12 cellular contexts compared by ENCODE assay signal in genomic region chr22:20583471-20583922, GRCh38.
DNase-seq lines count a peak whose midpoint lies in the region; ATAC-seq and TF ChIP-seq lines count a peak whose summit lies in the region.
"Had no signal": no experiment of that assay in that cellular context is flagged by ENCODE, and none has a peak within 500 bp of the region (broad histone marks: within the 10 kb centered on the region; RNA-seq: fewer than 3 reads in every experiment).

No MANE protein-coding gene starts in this region.

- TF ChIP-seq POLR2A in heart left ventricle (IDR thresholded peaks at IDR 0.05): no peak
- no peak for TF ChIP-seq POLR2A in testis (IDR thresholded peaks at IDR 0.05)
- no peak for TF ChIP-seq POLR2A in upper lobe of left lung (IDR thresholded peaks at IDR 0.05)

- WGBS in heart left ventricle, 4 donors: 86 to 87% (median 86%) methylated on average over 4 of the region's 4 CpGs
- 85 to 87% methylated on average over 4 of the region's 4 CpGs for whole genome bisulfite sequencing in testis, 2 donors
- WGBS in upper lobe of left lung, 2 donors: 84 to 89% methylated on average over 4 of the region's 4 CpGs

- intact Hi-C loops in heart left ventricle (cut with DNase I): no loop called here
- intact Hi-C loops in Right ventricle myocardium inferior (cut with DNase I): no loop called here
- intact Hi-C loops in left ventricle myocardium superior (cut with micrococcal nuclease): no loop called here
- intact Hi-C loops in testis (cut with DNase I; ENCODE audit: low total_unique reads): no loop called here

- H3K27me3 ChIP-seq in heart left ventricle (no peaks in the 10 kb centered on the region), testis (no peaks in the 10 kb centered on the region), upper lobe of left lung (no peaks in the 10 kb centered on the region)
- H3K27me3 ChIP-seq: BLaER1 treated with 17β-estradiol and CSF1 and Interleukin-3, amounts not matched to agents 10 nM and 100 nM had no signal

- no peaks in the 10 kb centered on the region for H3K9me3 ChIP-seq in heart left ventricle
- H3K9me3 ChIP-seq in testis: no peaks in the 10 kb centered on the region
- no peaks in the 10 kb centered on the region for H3K9me3 ChIP-seq in upper lobe of left lung
- H3K9me3 ChIP-seq: BLaER1 treated with 17β-estradiol and CSF1 and Interleukin-3, amounts not matched to agents 10 nM and 100 nM had no signal

- TF ChIP-seq CTCF in heart left ventricle (IDR thresholded peaks at IDR 0.05) (no peak), testis (IDR thresholded peaks at IDR 0.05) (no peak), upper lobe of left lung (IDR thresholded peaks at IDR 0.05) (no peak)

- H3K36me3 ChIP-seq in heart left ventricle (peaks cover 0 to 96% (median 81%) of the 10 kb centered on the region in 9 donors), testis (ENCODE audit: low read depth, missing control alignments) (no peaks in the 10 kb centered on the region), upper lobe of left lung (peaks cover 39 to 96% (median 73%) of the 10 kb centered on the region in 4 donors)

- peak; percentile 34 to 60 (median 44) for ATAC-seq in heart left ventricle
- no peak for ATAC-seq in Right ventricle myocardium inferior
- peak; percentile 11; the same call in 1 of the 3 replicates for ATAC-seq in SK-N-SH treated with all-trans-retinoic acid at 6 μM for 48 hours
- ATAC-seq in left ventricle myocardium superior: peak; percentile 66
- no peak for ATAC-seq in upper lobe of left lung (ENCODE audit: low FRiP score in 2 of 2)
- ATAC-seq in GM21381 (IDR thresholded peaks at IDR 0.05; ENCODE audit: unreplicated experiment): no peak
- no peak for ATAC-seq in GM19351 (IDR thresholded peaks at IDR 0.05; ENCODE audit: unreplicated experiment)
- ATAC-seq: T-cell had no signal

- no peak overlapping the region for H3K27ac ChIP-seq in heart left ventricle
- no peak overlapping the region for H3K27ac ChIP-seq in testis
- no peak overlapping the region for H3K27ac ChIP-seq in upper lobe of left lung
- H3K27ac ChIP-seq: BLaER1 treated with 17β-estradiol and CSF1 and Interleukin-3, amounts not matched to agents 10 nM and 100 nM had no signal

- H3K4me3 ChIP-seq in heart left ventricle: no peak overlapping the region
- no peak overlapping the region for H3K4me3 ChIP-seq in testis
- H3K4me3 ChIP-seq in upper lobe of left lung: no peak overlapping the region
- H3K4me3 ChIP-seq: BLaER1 treated with 17β-estradiol and CSF1 and Interleukin-3, amounts not matched to agents 10 nM and 100 nM had no signal

- H3K4me1 ChIP-seq in heart left ventricle (peaks cover 0 to 13% (median 9%) of the 10 kb centered on the region in 12 donors), testis (no peaks in the 10 kb centered on the region), upper lobe of left lung (peaks cover 0 to 23% (median 17%) of the 10 kb centered on the region in 4 donors)

- no peak for TF ChIP-seq EP300 in upper lobe of left lung (IDR thresholded peaks at IDR 0.05)

- DNase-seq in heart left ventricle (peak in 4 of 5 donors; percentile 49 to 83 (median 59)), Right ventricle myocardium inferior (ENCODE audit: missing footprints) (no peak), left ventricle myocardium superior (peak; percentile 77), testis (no peak), upper lobe of left lung (no peak)
- DNase-seq: cerebellar nuclear complex; stimulated activated naive CD4-positive, alpha-beta T cell; T-cell had no signal

TF ChIP-seq in SK-N-SH treated with all-trans-retinoic acid at 6 μM for 48 hours, 23 proteins besides CTCF, POLR2A, EP300 and RAD21:
- TF ChIP-seq RARB (CRISPR knock-in tag; IDR thresholded peaks at IDR 0.05): no peak
- no peak for TF ChIP-seq CSDC2 (CRISPR knock-in tag; IDR thresholded peaks at IDR 0.05)
- no peak for TF ChIP-seq PPARA (CRISPR knock-in tag; IDR thresholded peaks at IDR 0.05; ENCODE audit: borderline replicate concordance)

Comparison
In these comparisons a context has a peak if more than half of its experiments do, and no peak if none do; other contexts are left out.
1. ATAC-seq: peak in heart left ventricle (4 of 4), SK-N-SH treated with all-trans-retinoic acid at 6 μM for 48 hours (single experiment) and left ventricle myocardium superior (single experiment); none in Right ventricle myocardium inferior (single experiment), upper lobe of left lung (0 of 2), GM21381 (single experiment) and GM19351 (single experiment).
2. DNase-seq: peak in heart left ventricle (4 of 5) and left ventricle myocardium superior (single experiment); none in Right ventricle myocardium inferior (single experiment), testis (single experiment) and upper lobe of left lung (0 of 2).